Comparison of ENCODE assay signal across 8 cellular contexts in genomic region chr15:52558196-52558595, GRCh38. TPM values are rescaled to one million over a fixed set of nuclear protein-coding genes. Genes with fewer than 3 reads are reported as not detected.
DNase-seq lines count a peak whose midpoint lies in the region; ATAC-seq, FAIRE-seq and TF ChIP-seq lines count a peak whose summit lies in the region.

No MANE protein-coding gene starts in this region.

- peak overlapping the region; percentile 90 for H3K4me2 ChIP-seq in GM12878 (ENCODE audit: control insufficient read depth, insufficient read depth)

- no peak for TF ChIP-seq POLR2A in GM12878 (IDR thresholded peaks at IDR 0.05; ENCODE audit: low read depth, low read length)

- H3K79me2 ChIP-seq in GM12878 (ENCODE audit: control insufficient read depth, insufficient read depth, low read length) = peaks cover 94% of the 10 kb centered on the region

- FAIRE-seq in GM18507 (lab: Jason Lieb, UNC) = peak; percentile 79
- FAIRE-seq in RCC 7860 (lab: Jason Lieb, UNC) = peak; percentile 95
- FAIRE-seq in GM12878 (lab: Jason Lieb, UNC) = peak; percentile 44

- TF ChIP-seq CTCF in GM12878 (IDR thresholded peaks at IDR 0.05 in 2 of 3, conservative IDR thresholded peaks at IDR 0.05 in 1 of 3; ENCODE audit: control insufficient read depth in 2 of 3, extremely low read depth in 1 of 3, insufficient read depth in 1 of 3, low read depth in 3 of 3, low read length in 3 of 3) = no peak

- peak overlapping the region; percentile 49 for H3K9ac ChIP-seq in GM12878 (ENCODE audit: control insufficient read depth, insufficient read depth, low read length)

- peaks cover 4 to 8% of the 10 kb centered on the region in 2 experiments for H3K36me3 ChIP-seq in GM12878 (ENCODE audit: control insufficient read depth in 2 of 2, insufficient read depth in 2 of 2, low read length in 1 of 2)

- ATAC-seq in HG02623 (IDR thresholded peaks at IDR 0.05; ENCODE audit: unreplicated experiment) (peak; percentile 73), GM12878 (peak; percentile 83)

- RAD21 ChIA-PET in GM12878 (lab: Charles Lee; ENCODE audit: unreplicated experiment) = interaction anchor here (0.8 to 5.7 kb wide), 7 partner anchors 11 to 296 kb away, joined by 3 to 42 read pairs (median 3); partner anchors contain the start of gene ARPP19

- H3K27me3 ChIP-seq in GM12878 (replicated peaks in 1 of 2; ENCODE audit: control insufficient read depth in 2 of 2, insufficient read depth in 2 of 2, low read length in 1 of 2) = no peaks in the 10 kb centered on the region

- H4K20me1 ChIP-seq in GM12878 (ENCODE audit: control insufficient read depth, insufficient read depth) = no peaks in the 10 kb centered on the region

- H2AFZ ChIP-seq in GM12878 (ENCODE audit: control insufficient read depth, low read depth, low read length) = no peak overlapping the region

- peaks cover 33% of the 10 kb centered on the region for H3K4me1 ChIP-seq in GM12878 (ENCODE audit: control insufficient read depth, insufficient read depth, low read length)

- 0% methylated on average over 4 of the region's 5 CpGs for WGBS in GM12878 (ENCODE audit: insufficient coverage, insufficient replicate concordance, low lambda C conversion rate, missing lambda C conversion rate)

- no peak for TF ChIP-seq RAD21 in GM12878 (IDR thresholded peaks at IDR 0.05; ENCODE audit: insufficient read depth, low read depth, low read length)

- in situ Hi-C loops in GM12878 (cut with MboI) = no loop called here

- BruUV-seq in GM12878 (replicated peaks; lab: Mats Ljungman, UMichigan) = no TSS peak

- CTCF ChIA-PET in GM12878 (lab: Yijun Ruan, JAX) = interaction anchor here (0.8 to 2.3 kb wide), 9 partner anchors 9 to 374 kb away, joined by 3 to 8 read pairs (median 4); partner anchors contain the start of genes ATOSA and MYO5A

- SMC1A ChIA-PET in GM12878 (lab: Charles Lee; ENCODE audit: uncharacterized antibody, unreplicated experiment) = interaction anchor here (0.6 to 1.8 kb wide), 11 partner anchors 9 to 227 kb away, joined by 3 to 9 read pairs (median 4); no protein-coding TSS in a partner anchor

- no peaks in the 10 kb centered on the region; the same call in 2 of the 3 replicates for H3K9me3 ChIP-seq in GM12878 (replicated peaks; ENCODE audit: control insufficient read depth, insufficient read depth, low read length)

- DNase-seq in GM18507 (ENCODE audit: extremely low spot score, insufficient read length, low read depth) (no peak), RCC 7860 (ENCODE audit: low spot score) (peak; percentile 69), GM12878 (ENCODE audit: low read depth, low spot score) (peak; percentile 84), skeletal muscle cell (ENCODE audit: low read depth) (peak; percentile 29), NAMALWA (ENCODE audit: low spot score) (no peak), COR-L47 (lab: John Stamatoyannopoulos, UW) (no peak), putamen (ENCODE audit: low spot score) (no peak)

- intact Hi-C loops in GM12878 (cut with micrococcal nuclease; ENCODE audit: unreplicated experiment) = no loop called here

- H3K27ac ChIP-seq in GM12878 (ENCODE audit: control insufficient read depth, insufficient read depth) = peak overlapping the region; percentile 85

- POLR2A ChIA-PET in GM12878 (lab: Charles Lee) = interaction anchor here (0.6 to 2.1 kb wide), 5 partner anchors 9 to 308 kb away, joined by 3 to 9 read pairs (median 4); no protein-coding TSS in a partner anchor

- H3K4me3 ChIP-seq in GM12878 (peak overlapping the region; percentile 50; the same call in 1 of the 2 replicates), skeletal muscle cell (ENCODE audit: low read depth, low read length) (no peak overlapping the region)

- TF ChIP-seq EP300 in GM12878 (IDR thresholded peaks at IDR 0.05; ENCODE audit: borderline replicate concordance in 1 of 2, control insufficient read depth in 1 of 2, low read depth in 2 of 2, low read length in 2 of 2) = no peak

TF ChIP-seq in GM12878, 131 proteins besides CTCF, POLR2A, EP300 and RAD21 (continues in another document):
- no peak for TF ChIP-seq RCOR1 (conservative IDR thresholded peaks at IDR 0.05; ENCODE audit: low read depth, low read length)
- peak; percentile 50; the same call in 1 of the 2 replicates for TF ChIP-seq MLLT1 (IDR thresholded peaks at IDR 0.05)
- 0 out of 2 replicates have a peak, but pooled peaks have one; percentile 13 for TF ChIP-seq BCL11A (IDR thresholded peaks at IDR 0.05; ENCODE audit: low read depth, low read length)
- TF ChIP-seq USF1 (IDR thresholded peaks at IDR 0.05; ENCODE audit: borderline replicate concordance, extremely low read length, insufficient read depth, low read depth, low read length) = no peak
- peak; percentile 73 for TF ChIP-seq JUNB (IDR thresholded peaks at IDR 0.05)
- TF ChIP-seq ETV6 (conservative IDR thresholded peaks at IDR 0.05 in 1 of 2, IDR thresholded peaks at IDR 0.05 in 1 of 2; ENCODE audit: borderline replicate concordance in 1 of 2, low read depth in 1 of 2) = 0 out of 4 replicates have a peak, but pooled peaks of 1 of the 2 experiments have one; percentile 9
- TF ChIP-seq ZSCAN29 (IDR thresholded peaks at IDR 0.05) = no peak
- no peak for TF ChIP-seq HDAC2 (IDR thresholded peaks at IDR 0.05)
- TF ChIP-seq TAF1 (IDR thresholded peaks at IDR 0.05; ENCODE audit: borderline replicate concordance, low read depth, low read length) = peak; percentile 35; the same call in 1 of the 2 replicates
- TF ChIP-seq CBX5 (IDR thresholded peaks at IDR 0.05; ENCODE audit: low read depth) = no peak
- no peak for TF ChIP-seq RELA (IDR thresholded peaks at IDR 0.05; ENCODE audit: borderline replicate concordance, partially characterized antibody)
- TF ChIP-seq BHLHE40 (IDR thresholded peaks at IDR 0.05; ENCODE audit: borderline replicate concordance in 1 of 2, low read depth in 2 of 2, low read length in 1 of 2) = peak in 1 of 2 experiments; percentile 55; a peak in 1 of 4 replicates
- no peak for TF ChIP-seq SPI1 (IDR thresholded peaks at IDR 0.05; ENCODE audit: borderline replicate concordance, insufficient read depth, low read depth, low read length)
- 0 out of 2 replicates have a peak, but pooled peaks have one; percentile 34 for TF ChIP-seq IRF4 (IDR thresholded peaks at IDR 0.05; ENCODE audit: low read depth, low read length)
- TF ChIP-seq MTA2 (IDR thresholded peaks at IDR 0.05; ENCODE audit: low read depth) = peak; percentile 52; the same call in 1 of the 2 replicates

RNA-seq across cellular contexts. Expression of gene ARPP19, which starts 10.6 kb away (rescaled TPM):
- 73.4 and 75.0 TPM in 2 replicates for total RNA-seq in GM12878 (2013; cell fraction: nucleolus; rRNA removed)
- total RNA-seq in GM12878 (2014; rRNA removed) = 122 and 150 TPM in 2 replicates
- 123 and 129 TPM in 2 replicates for total RNA-seq in GM12878 (2014; rRNA removed; fragmentation: Illumina TruSeq; extraction: Trizol)
- total RNA-seq in GM12878 (2021) = 161 and 167 TPM in 2 replicates
- 27.5 TPM for polyA plus RNA-seq in GM12878 (2011; ENCODE audit: low read depth)
- 167 and 209 TPM in 2 replicates for polyA plus RNA-seq in GM12878 (2011; rRNA removed)
- polyA plus RNA-seq in GM12878 (2011; cell fraction: cytosol; rRNA removed) = 40.2 and 49.8 TPM in 2 replicates
- polyA plus RNA-seq in GM12878 (2011; cell fraction: nucleus; rRNA removed) = 24.9 and 28.6 TPM in 2 replicates
- 48.0 and 52.4 TPM in 2 replicates for polyA plus RNA-seq in GM12878 (2012)
- polyA plus RNA-seq in GM12878 (2014; fragmentation: Illumina TruSeq; extraction: Trizol) = 119 and 147 TPM in 2 replicates
- polyA plus RNA-seq in GM12878 (2014; fragmentation: Nextera tagmentation; extraction: Ambion mirVana) = 100 to 1,000 TPM in 1 of 2 experiments, 10 to 100 TPM in 1; 77.2 to 114 TPM
- polyA plus RNA-seq in GM12878 (2014; rRNA removed) = 71.2 and 84.8 TPM in 2 replicates
- polyA plus RNA-seq in GM12878 (2016; fragmentation: Nextera tagmentation; extraction: Ambion mirVana) = 100 to 1,000 TPM; 120 to 124 TPM
- 62.9 and 115 TPM in 2 replicates for polyA minus RNA-seq in GM12878 (2011; rRNA and poly(A)+ RNA removed)
- polyA minus RNA-seq in GM12878 (2011; cell fraction: cytosol; rRNA and poly(A)+ RNA removed) = 40.1 and 44.7 TPM in 2 replicates
- 13.4 and 25.0 TPM in 2 replicates for polyA minus RNA-seq in GM12878 (2011; cell fraction: nucleus; rRNA and poly(A)+ RNA removed)

RNA-seq across cellular contexts. Expression of gene MYO5A, which starts 29.5 kb away (rescaled TPM):
- 30.8 and 31.3 TPM in 2 replicates for total RNA-seq in GM12878 (2013; cell fraction: nucleolus; rRNA removed)
- total RNA-seq in GM12878 (2014; rRNA removed) = 32.4 and 33.1 TPM in 2 replicates
- total RNA-seq in GM12878 (2014; rRNA removed; fragmentation: Illumina TruSeq; extraction: Trizol) = 32.1 and 35.0 TPM in 2 replicates
- 30.2 and 34.6 TPM in 2 replicates for total RNA-seq in GM12878 (2021)
- polyA plus RNA-seq in GM12878 (2011; ENCODE audit: low read depth) = 7.1 TPM
- polyA plus RNA-seq in GM12878 (2011; rRNA removed) = 42.9 and 44.5 TPM in 2 replicates
- 37.6 and 43.4 TPM in 2 replicates for polyA plus RNA-seq in GM12878 (2011; cell fraction: cytosol; rRNA removed)
- 51.9 and 59.1 TPM in 2 replicates for polyA plus RNA-seq in GM12878 (2011; cell fraction: nucleus; rRNA removed)
- polyA plus RNA-seq in GM12878 (2012) = 9.3 and 14.9 TPM in 2 replicates
- polyA plus RNA-seq in GM12878 (2014; fragmentation: Illumina TruSeq; extraction: Trizol) = 26.8 and 41.0 TPM in 2 replicates
- polyA plus RNA-seq in GM12878 (2014; fragmentation: Nextera tagmentation; extraction: Ambion mirVana) = 1 to 10 TPM; 4.2 to 4.3 TPM
- polyA plus RNA-seq in GM12878 (2014; rRNA removed) = 29.8 and 30.4 TPM in 2 replicates
- 10 to 100 TPM; 17.6 to 18.1 TPM for polyA plus RNA-seq in GM12878 (2016; fragmentation: Nextera tagmentation; extraction: Ambion mirVana)
- polyA minus RNA-seq in GM12878 (2011; rRNA and poly(A)+ RNA removed) = 72.4 and 94.5 TPM in 2 replicates
- polyA minus RNA-seq in GM12878 (2011; cell fraction: cytosol; rRNA and poly(A)+ RNA removed) = 17.6 and 29.7 TPM in 2 replicates
- 28.9 and 42.3 TPM in 2 replicates for polyA minus RNA-seq in GM12878 (2011; cell fraction: nucleus; rRNA and poly(A)+ RNA removed)

Comparison
In these comparisons a context has a peak if more than half of its experiments do, and no peak if none do; other contexts are left out.
1. DNase-seq: peak in RCC 7860 (single experiment), GM12878 (single experiment) and skeletal muscle cell (single experiment); none in GM18507 (single experiment), NAMALWA (single experiment), COR-L47 (single experiment) and putamen (single experiment).